1 cellular context compared by ENCODE assay signal in genomic region chr2:187526776-187527175, GRCh38.
TF ChIP-seq lines count a peak whose summit lies in the region.

No MANE protein-coding gene starts in this region.

TF ChIP-seq in HepG2, 621 proteins besides CTCF, POLR2A, EP300 and RAD21 (continued from another document):
- no peak for TF ChIP-seq NR2F2 (IDR thresholded peaks at IDR 0.05; ENCODE audit: borderline replicate concordance, low read depth)
